ENCODE assay signal across 1 cellular context in the genomic region with DNA sequence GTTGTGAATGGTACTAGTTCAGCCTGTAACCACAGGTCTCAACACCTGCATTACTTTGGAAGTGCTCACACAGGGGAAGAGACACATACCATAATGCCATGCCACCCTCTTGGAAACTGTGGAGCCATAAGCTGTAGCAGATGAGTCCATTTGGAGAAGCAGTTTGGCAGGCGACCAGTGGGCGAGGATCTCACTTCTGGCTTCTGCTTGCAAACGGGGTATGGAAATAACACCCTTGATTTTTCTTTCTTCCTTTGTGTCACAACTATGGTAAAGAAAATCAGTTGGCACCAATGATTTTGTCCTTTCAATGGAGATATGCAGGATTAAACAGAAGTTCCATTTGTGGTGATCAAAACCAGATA.
TF ChIP-seq lines count a peak whose summit lies in the region.

No MANE protein-coding gene starts in this region.

TF ChIP-seq in HepG2, 621 proteins besides CTCF, POLR2A, EP300 and RAD21 (continued from another document and continues in another):
- TF ChIP-seq, protein P1, sequence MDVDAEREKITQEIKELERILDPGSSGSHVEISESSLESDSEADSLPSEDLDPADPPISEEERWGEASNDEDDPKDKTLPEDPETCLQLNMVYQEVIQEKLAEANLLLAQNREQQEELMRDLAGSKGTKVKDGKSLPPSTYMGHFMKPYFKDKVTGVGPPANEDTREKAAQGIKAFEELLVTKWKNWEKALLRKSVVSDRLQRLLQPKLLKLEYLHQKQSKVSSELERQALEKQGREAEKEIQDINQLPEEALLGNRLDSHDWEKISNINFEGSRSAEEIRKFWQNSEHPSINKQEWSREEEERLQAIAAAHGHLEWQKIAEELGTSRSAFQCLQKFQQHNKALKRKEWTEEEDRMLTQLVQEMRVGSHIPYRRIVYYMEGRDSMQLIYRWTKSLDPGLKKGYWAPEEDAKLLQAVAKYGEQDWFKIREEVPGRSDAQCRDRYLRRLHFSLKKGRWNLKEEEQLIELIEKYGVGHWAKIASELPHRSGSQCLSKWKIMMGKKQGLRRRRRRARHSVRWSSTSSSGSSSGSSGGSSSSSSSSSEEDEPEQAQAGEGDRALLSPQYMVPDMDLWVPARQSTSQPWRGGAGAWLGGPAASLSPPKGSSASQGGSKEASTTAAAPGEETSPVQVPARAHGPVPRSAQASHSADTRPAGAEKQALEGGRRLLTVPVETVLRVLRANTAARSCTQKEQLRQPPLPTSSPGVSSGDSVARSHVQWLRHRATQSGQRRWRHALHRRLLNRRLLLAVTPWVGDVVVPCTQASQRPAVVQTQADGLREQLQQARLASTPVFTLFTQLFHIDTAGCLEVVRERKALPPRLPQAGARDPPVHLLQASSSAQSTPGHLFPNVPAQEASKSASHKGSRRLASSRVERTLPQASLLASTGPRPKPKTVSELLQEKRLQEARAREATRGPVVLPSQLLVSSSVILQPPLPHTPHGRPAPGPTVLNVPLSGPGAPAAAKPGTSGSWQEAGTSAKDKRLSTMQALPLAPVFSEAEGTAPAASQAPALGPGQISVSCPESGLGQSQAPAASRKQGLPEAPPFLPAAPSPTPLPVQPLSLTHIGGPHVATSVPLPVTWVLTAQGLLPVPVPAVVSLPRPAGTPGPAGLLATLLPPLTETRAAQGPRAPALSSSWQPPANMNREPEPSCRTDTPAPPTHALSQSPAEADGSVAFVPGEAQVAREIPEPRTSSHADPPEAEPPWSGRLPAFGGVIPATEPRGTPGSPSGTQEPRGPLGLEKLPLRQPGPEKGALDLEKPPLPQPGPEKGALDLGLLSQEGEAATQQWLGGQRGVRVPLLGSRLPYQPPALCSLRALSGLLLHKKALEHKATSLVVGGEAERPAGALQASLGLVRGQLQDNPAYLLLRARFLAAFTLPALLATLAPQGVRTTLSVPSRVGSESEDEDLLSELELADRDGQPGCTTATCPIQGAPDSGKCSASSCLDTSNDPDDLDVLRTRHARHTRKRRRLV (CRISPR knock-in tag; IDR thresholded peaks at IDR 0.05) = no peak
- TF ChIP-seq ZNF326 (CRISPR knock-in tag; IDR thresholded peaks at IDR 0.05; ENCODE audit: borderline replicate concordance) (no peak), THYN1 (CRISPR knock-in tag; IDR thresholded peaks at IDR 0.05; ENCODE audit: borderline replicate concordance, low read depth) (no peak), ZNF143 (CRISPR knock-in tag; IDR thresholded peaks at IDR 0.05) (no peak), ZNF12 (CRISPR knock-in tag; IDR thresholded peaks at IDR 0.05) (no peak), ZNF562 (CRISPR knock-in tag; IDR thresholded peaks at IDR 0.05; ENCODE audit: borderline replicate concordance) (peak; percentile 25), ZEB1 (IDR thresholded peaks at IDR 0.05; ENCODE audit: insufficient replicate concordance, low read depth) (no peak), ZFP36L2 (CRISPR knock-in tag; IDR thresholded peaks at IDR 0.05) (no peak), RBFOX2 (IDR thresholded peaks at IDR 0.05; ENCODE audit: low read depth, low read length) (peak; percentile 71), HNRNPL (IDR thresholded peaks at IDR 0.05; ENCODE audit: low read depth, low read length) (no peak), NCOA5 (CRISPR knock-in tag; IDR thresholded peaks at IDR 0.05) (no peak), RXRB (CRISPR knock-in tag; IDR thresholded peaks at IDR 0.05; ENCODE audit: borderline replicate concordance) (no peak), CHD4 (IDR thresholded peaks at IDR 0.05; ENCODE audit: borderline replicate concordance, low read length) (no peak), ZNF614 (CRISPR knock-in tag; IDR thresholded peaks at IDR 0.05; ENCODE audit: borderline replicate concordance) (no peak), ZSCAN31 (CRISPR knock-in tag; IDR thresholded peaks at IDR 0.05; ENCODE audit: low read depth) (no peak), SMAD9 (CRISPR knock-in tag; IDR thresholded peaks at IDR 0.05) (no peak), KDM1A (CRISPR knock-in tag; IDR thresholded peaks at IDR 0.05) (no peak), ETV6 (CRISPR knock-in tag; conservative IDR thresholded peaks at IDR 0.05) (no peak), REPIN1 (CRISPR knock-in tag; IDR thresholded peaks at IDR 0.05; ENCODE audit: borderline replicate concordance, low read depth) (no peak), ZNF781 (CRISPR knock-in tag; IDR thresholded peaks at IDR 0.05; ENCODE audit: borderline replicate concordance, not compliant biosample characterization) (no peak), ATRX (CRISPR knock-in tag; IDR thresholded peaks at IDR 0.05; ENCODE audit: borderline replicate concordance) (no peak)
- TF ChIP-seq, protein P2, sequence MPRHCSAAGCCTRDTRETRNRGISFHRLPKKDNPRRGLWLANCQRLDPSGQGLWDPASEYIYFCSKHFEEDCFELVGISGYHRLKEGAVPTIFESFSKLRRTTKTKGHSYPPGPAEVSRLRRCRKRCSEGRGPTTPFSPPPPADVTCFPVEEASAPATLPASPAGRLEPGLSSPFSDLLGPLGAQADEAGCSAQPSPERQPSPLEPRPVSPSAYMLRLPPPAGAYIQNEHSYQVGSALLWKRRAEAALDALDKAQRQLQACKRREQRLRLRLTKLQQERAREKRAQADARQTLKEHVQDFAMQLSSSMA (CRISPR knock-in tag; IDR thresholded peaks at IDR 0.05) = no peak
- TF ChIP-seq, protein P3, sequence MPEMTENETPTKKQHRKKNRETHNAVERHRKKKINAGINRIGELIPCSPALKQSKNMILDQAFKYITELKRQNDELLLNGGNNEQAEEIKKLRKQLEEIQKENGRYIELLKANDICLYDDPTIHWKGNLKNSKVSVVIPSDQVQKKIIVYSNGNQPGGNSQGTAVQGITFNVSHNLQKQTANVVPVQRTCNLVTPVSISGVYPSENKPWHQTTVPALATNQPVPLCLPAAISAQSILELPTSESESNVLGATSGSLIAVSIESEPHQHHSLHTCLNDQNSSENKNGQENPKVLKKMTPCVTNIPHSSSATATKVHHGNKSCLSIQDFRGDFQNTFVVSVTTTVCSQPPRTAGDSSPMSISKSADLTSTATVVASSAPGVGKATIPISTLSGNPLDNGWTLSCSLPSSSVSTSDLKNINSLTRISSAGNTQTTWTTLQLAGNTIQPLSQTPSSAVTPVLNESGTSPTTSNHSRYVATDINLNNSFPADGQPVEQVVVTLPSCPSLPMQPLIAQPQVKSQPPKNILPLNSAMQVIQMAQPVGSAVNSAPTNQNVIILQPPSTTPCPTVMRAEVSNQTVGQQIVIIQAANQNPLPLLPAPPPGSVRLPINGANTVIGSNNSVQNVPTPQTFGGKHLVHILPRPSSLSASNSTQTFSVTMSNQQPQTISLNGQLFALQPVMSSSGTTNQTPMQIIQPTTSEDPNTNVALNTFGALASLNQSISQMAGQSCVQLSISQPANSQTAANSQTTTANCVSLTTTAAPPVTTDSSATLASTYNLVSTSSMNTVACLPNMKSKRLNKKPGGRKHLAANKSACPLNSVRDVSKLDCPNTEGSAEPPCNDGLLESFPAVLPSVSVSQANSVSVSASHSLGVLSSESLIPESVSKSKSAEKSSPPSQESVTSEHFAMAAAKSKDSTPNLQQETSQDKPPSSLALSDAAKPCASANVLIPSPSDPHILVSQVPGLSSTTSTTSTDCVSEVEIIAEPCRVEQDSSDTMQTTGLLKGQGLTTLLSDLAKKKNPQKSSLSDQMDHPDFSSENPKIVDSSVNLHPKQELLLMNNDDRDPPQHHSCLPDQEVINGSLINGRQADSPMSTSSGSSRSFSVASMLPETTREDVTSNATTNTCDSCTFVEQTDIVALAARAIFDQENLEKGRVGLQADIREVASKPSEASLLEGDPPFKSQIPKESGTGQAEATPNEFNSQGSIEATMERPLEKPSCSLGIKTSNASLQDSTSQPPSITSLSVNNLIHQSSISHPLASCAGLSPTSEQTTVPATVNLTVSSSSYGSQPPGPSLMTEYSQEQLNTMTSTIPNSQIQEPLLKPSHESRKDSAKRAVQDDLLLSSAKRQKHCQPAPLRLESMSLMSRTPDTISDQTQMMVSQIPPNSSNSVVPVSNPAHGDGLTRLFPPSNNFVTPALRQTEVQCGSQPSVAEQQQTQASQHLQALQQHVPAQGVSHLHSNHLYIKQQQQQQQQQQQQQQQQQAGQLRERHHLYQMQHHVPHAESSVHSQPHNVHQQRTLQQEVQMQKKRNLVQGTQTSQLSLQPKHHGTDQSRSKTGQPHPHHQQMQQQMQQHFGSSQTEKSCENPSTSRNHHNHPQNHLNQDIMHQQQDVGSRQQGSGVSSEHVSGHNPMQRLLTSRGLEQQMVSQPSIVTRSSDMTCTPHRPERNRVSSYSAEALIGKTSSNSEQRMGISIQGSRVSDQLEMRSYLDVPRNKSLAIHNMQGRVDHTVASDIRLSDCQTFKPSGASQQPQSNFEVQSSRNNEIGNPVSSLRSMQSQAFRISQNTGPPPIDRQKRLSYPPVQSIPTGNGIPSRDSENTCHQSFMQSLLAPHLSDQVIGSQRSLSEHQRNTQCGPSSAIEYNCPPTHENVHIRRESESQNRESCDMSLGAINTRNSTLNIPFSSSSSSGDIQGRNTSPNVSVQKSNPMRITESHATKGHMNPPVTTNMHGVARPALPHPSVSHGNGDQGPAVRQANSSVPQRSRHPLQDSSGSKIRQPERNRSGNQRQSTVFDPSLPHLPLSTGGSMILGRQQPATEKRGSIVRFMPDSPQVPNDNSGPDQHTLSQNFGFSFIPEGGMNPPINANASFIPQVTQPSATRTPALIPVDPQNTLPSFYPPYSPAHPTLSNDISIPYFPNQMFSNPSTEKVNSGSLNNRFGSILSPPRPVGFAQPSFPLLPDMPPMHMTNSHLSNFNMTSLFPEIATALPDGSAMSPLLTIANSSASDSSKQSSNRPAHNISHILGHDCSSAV (CRISPR knock-in tag; IDR thresholded peaks at IDR 0.05; ENCODE audit: borderline replicate concordance) = no peak
- TF ChIP-seq, protein P4, sequence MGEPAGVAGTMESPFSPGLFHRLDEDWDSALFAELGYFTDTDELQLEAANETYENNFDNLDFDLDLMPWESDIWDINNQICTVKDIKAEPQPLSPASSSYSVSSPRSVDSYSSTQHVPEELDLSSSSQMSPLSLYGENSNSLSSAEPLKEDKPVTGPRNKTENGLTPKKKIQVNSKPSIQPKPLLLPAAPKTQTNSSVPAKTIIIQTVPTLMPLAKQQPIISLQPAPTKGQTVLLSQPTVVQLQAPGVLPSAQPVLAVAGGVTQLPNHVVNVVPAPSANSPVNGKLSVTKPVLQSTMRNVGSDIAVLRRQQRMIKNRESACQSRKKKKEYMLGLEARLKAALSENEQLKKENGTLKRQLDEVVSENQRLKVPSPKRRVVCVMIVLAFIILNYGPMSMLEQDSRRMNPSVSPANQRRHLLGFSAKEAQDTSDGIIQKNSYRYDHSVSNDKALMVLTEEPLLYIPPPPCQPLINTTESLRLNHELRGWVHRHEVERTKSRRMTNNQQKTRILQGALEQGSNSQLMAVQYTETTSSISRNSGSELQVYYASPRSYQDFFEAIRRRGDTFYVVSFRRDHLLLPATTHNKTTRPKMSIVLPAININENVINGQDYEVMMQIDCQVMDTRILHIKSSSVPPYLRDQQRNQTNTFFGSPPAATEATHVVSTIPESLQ (CRISPR knock-in tag; conservative IDR thresholded peaks at IDR 0.05) = no peak
- TF ChIP-seq, protein P5, sequence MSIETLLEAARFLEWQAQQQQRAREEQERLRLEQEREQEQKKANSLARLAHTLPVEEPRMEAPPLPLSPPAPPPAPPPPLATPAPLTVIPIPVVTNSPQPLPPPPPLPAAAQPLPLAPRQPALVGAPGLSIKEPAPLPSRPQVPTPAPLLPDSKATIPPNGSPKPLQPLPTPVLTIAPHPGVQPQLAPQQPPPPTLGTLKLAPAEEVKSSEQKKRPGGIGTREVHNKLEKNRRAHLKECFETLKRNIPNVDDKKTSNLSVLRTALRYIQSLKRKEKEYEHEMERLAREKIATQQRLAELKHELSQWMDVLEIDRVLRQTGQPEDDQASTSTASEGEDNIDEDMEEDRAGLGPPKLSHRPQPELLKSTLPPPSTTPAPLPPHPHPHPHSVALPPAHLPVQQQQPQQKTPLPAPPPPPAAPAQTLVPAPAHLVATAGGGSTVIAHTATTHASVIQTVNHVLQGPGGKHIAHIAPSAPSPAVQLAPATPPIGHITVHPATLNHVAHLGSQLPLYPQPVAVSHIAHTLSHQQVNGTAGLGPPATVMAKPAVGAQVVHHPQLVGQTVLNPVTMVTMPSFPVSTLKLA (IDR thresholded peaks at IDR 0.05) = no peak
- TF ChIP-seq, protein P6, sequence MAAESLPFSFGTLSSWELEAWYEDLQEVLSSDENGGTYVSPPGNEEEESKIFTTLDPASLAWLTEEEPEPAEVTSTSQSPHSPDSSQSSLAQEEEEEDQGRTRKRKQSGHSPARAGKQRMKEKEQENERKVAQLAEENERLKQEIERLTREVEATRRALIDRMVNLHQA (CRISPR knock-in tag; IDR thresholded peaks at IDR 0.05) = no peak
- TF ChIP-seq, protein P7, sequence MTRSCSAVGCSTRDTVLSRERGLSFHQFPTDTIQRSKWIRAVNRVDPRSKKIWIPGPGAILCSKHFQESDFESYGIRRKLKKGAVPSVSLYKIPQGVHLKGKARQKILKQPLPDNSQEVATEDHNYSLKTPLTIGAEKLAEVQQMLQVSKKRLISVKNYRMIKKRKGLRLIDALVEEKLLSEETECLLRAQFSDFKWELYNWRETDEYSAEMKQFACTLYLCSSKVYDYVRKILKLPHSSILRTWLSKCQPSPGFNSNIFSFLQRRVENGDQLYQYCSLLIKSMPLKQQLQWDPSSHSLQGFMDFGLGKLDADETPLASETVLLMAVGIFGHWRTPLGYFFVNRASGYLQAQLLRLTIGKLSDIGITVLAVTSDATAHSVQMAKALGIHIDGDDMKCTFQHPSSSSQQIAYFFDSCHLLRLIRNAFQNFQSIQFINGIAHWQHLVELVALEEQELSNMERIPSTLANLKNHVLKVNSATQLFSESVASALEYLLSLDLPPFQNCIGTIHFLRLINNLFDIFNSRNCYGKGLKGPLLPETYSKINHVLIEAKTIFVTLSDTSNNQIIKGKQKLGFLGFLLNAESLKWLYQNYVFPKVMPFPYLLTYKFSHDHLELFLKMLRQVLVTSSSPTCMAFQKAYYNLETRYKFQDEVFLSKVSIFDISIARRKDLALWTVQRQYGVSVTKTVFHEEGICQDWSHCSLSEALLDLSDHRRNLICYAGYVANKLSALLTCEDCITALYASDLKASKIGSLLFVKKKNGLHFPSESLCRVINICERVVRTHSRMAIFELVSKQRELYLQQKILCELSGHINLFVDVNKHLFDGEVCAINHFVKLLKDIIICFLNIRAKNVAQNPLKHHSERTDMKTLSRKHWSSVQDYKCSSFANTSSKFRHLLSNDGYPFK (CRISPR knock-in tag; IDR thresholded peaks at IDR 0.05; ENCODE audit: borderline replicate concordance) = no peak
- TF ChIP-seq, protein P8, sequence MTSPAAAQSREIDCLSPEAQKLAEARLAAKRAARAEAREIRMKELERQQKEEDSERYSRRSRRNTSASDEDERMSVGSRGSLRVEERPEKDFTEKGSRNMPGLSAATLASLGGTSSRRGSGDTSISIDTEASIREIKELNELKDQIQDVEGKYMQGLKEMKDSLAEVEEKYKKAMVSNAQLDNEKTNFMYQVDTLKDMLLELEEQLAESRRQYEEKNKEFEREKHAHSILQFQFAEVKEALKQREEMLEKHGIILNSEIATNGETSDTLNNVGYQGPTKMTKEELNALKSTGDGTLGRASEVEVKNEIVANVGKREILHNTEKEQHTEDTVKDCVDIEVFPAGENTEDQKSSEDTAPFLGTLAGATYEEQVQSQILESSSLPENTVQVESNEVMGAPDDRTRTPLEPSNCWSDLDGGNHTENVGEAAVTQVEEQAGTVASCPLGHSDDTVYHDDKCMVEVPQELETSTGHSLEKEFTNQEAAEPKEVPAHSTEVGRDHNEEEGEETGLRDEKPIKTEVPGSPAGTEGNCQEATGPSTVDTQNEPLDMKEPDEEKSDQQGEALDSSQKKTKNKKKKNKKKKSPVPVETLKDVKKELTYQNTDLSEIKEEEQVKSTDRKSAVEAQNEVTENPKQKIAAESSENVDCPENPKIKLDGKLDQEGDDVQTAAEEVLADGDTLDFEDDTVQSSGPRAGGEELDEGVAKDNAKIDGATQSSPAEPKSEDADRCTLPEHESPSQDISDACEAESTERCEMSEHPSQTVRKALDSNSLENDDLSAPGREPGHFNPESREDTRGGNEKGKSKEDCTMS (CRISPR knock-in tag; conservative IDR thresholded peaks at IDR 0.05) = no peak
